9 cellular contexts compared by ENCODE assay signal in genomic region chr10:124698560-124699470, GRCh38. TPM values are rescaled to one million over a fixed set of nuclear protein-coding genes. Genes with fewer than 3 reads are reported as not detected.
DNase-seq lines count a peak whose midpoint lies in the region; ATAC-seq and TF ChIP-seq lines count a peak whose summit lies in the region.
"Had no signal": no experiment of that assay in that cellular context is flagged by ENCODE, and none has a peak within 500 bp of the region (broad histone marks: within the 10 kb centered on the region; RNA-seq: fewer than 3 reads in every experiment).

No MANE protein-coding gene starts in this region.

- no peaks in the 10 kb centered on the region for H3K27me3 ChIP-seq in dorsolateral prefrontal cortex
- no peaks in the 10 kb centered on the region for H3K27me3 ChIP-seq in osteoblast (ENCODE audit: insufficient read depth, low read length)

- no peaks in the 10 kb centered on the region for H3K9me3 Mint-ChIP-seq in CD14-positive monocyte

- peak overlapping the region in 5 of 7 donors; percentile 31 to 98 (median 94) for H3K27ac Mint-ChIP-seq in CD14-positive monocyte

- peaks cover 76 to 81% of the 10 kb centered on the region in 2 donors for H3K36me3 Mint-ChIP-seq in CD14-positive monocyte

- DNase-seq in CD14-positive monocyte (ENCODE audit: low spot score), result no peak
- DNase-seq in NCI-H2171 treated with DMSO at 0.1 percent for 48 hours (lab: John Stamatoyannopoulos, UW), result peak; percentile 59
- DNase-seq in dorsolateral prefrontal cortex, result peak in 1 of 10 donors; percentile 76
- DNase-seq in osteoblast (ENCODE audit: insufficient read length, low spot score, missing footprints), result peak; percentile 47
- DNase-seq in GOT3 (lab: John Stamatoyannopoulos, UW), result no peak
- no peak for DNase-seq in NCI-H146 (lab: John Stamatoyannopoulos, UW)
- DNase-seq: NCI-H1105 had no signal

- ATAC-seq in HG03457 (IDR thresholded peaks at IDR 0.05; ENCODE audit: unreplicated experiment) (no peak), HG03045 (IDR thresholded peaks at IDR 0.05; ENCODE audit: unreplicated experiment) (no peak)

- H3K36me3 ChIP-seq in osteoblast (ENCODE audit: insufficient read depth, low read length), result no peaks in the 10 kb centered on the region

- peaks cover 5% of the 10 kb centered on the region for H4K20me1 ChIP-seq in osteoblast (ENCODE audit: insufficient read depth, low read length)

- no peak overlapping the region for H2AFZ ChIP-seq in osteoblast (ENCODE audit: low read length)

- H3K4me2 ChIP-seq in osteoblast (ENCODE audit: insufficient read depth, low read length), result no peak overlapping the region

- no peak for TF ChIP-seq CTCF in CD14-positive monocyte (IDR thresholded peaks at IDR 0.05)
- TF ChIP-seq CTCF in dorsolateral prefrontal cortex (IDR thresholded peaks at IDR 0.05 in 54 of 56, conservative IDR thresholded peaks at IDR 0.05 in 2 of 56; ENCODE audit: low read depth in 1 of 56, partially characterized antibody in 56 of 56), result no peak
- TF ChIP-seq CTCF in osteoblast (IDR thresholded peaks at IDR 0.05; ENCODE audit: extremely low read depth, low read depth, low read length), result no peak

- no peak overlapping the region for H3K4me3 ChIP-seq in dorsolateral prefrontal cortex
- no peak overlapping the region for H3K4me3 ChIP-seq in osteoblast (ENCODE audit: insufficient read depth, low read length)

- peaks cover 19% of the 10 kb centered on the region for H3K4me1 ChIP-seq in osteoblast (ENCODE audit: insufficient read depth, low read length)

- no peaks in the 10 kb centered on the region for H3K9me3 ChIP-seq in osteoblast (ENCODE audit: low read depth, low read length)

- peaks cover 64% of the 10 kb centered on the region for H3K4me1 Mint-ChIP-seq in CD14-positive monocyte

- no peak overlapping the region for H3K4me3 Mint-ChIP-seq in CD14-positive monocyte

- peak overlapping the region; percentile 51 to 100 (median 97) for H3K27ac ChIP-seq in dorsolateral prefrontal cortex
- no peak overlapping the region for H3K27ac ChIP-seq in osteoblast (ENCODE audit: low read depth, low read length)

- intact Hi-C loops in CD14-positive monocyte (cut with micrococcal nuclease), result no loop called here
- intact Hi-C loops in dorsolateral prefrontal cortex (cut with DNase I), result no loop called here

- no peaks in the 10 kb centered on the region for H3K27me3 Mint-ChIP-seq in CD14-positive monocyte (ENCODE audit: low read depth in 3 of 3)

- H3K79me2 ChIP-seq in osteoblast (ENCODE audit: insufficient read depth, low read length), result peaks cover 2% of the 10 kb centered on the region

RNA-seq across cellular contexts. Expression of gene FAM53B, which starts 45.4 kb away (rescaled TPM):
- 10 to 100 TPM in 1 of 2 donors, 1 to 10 TPM in 1; 5.8 to 12.6 TPM for polyA plus RNA-seq in CD14-positive monocyte
- total RNA-seq in dorsolateral prefrontal cortex (100 to 1,000 TPM in 2 of 120 experiments, 10 to 100 TPM in 118; 30.6 to 142 (median 58.2) TPM), osteoblast (12.1 and 12.7 TPM in 2 replicates)

Comparison
In these comparisons a context has a peak if more than half of its experiments do, and no peak if none do; other contexts are left out.
1. DNase-seq: peak in NCI-H2171 treated with DMSO at 0.1 percent for 48 hours (single experiment) and osteoblast (single experiment); none in CD14-positive monocyte (single experiment), GOT3 (single experiment) and NCI-H146 (single experiment).